Comparison of ENCODE assay signal across 8 cellular contexts in the genomic region with DNA sequence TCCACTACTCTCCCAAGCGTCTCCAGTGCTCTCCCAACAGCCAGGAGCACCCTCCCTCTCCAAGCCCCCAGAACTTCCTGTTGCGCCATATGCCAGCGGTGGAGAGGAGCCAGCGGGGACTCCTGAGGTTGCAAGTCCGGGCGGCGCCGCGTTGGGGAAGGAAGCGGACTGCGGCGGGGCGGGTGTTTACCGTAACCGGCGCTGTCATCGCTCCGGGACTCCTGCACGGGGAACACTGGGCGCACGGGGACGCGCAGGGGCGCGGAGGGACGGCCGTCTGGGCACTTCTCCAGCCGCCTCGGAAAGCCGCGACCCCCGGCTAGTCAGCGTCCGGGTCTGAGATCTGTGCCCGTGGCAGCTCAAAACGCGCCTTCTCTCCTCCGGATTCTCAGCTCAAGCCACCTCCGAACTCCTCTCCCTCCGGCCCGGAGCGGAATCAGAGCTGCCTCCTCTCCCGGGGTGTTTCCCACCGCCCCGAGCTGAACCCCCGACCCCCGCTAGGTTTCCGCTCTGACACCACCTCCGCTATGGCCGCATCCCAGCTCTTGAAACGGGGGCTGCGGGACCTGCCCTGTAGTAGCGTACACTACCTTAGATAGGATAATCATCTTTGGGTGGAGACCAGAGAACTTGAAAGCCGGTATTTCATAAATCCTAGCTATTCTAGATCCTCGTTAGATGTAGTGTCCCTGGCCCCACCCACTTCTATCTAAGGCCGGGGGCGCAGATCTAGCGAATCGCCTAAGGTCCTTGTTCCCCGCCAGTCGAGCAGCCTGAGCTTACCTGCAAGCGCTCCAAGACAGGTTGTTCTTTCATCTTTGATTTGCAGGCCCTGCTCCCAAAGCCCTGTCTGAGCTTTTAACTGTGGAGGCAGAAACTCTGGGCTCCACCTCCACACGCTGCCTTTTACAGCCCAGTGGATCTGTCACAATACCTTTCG. TPM values are rescaled to one million over a fixed set of nuclear protein-coding genes. Genes with fewer than 3 reads are reported as not detected.
A peak's percentile ranks its signal among the peaks of the same experiment; 100 is the strongest.
DNase-seq lines count a peak whose midpoint lies in the region; ATAC-seq and TF ChIP-seq lines count a peak whose summit lies in the region.

A gene with protein sequence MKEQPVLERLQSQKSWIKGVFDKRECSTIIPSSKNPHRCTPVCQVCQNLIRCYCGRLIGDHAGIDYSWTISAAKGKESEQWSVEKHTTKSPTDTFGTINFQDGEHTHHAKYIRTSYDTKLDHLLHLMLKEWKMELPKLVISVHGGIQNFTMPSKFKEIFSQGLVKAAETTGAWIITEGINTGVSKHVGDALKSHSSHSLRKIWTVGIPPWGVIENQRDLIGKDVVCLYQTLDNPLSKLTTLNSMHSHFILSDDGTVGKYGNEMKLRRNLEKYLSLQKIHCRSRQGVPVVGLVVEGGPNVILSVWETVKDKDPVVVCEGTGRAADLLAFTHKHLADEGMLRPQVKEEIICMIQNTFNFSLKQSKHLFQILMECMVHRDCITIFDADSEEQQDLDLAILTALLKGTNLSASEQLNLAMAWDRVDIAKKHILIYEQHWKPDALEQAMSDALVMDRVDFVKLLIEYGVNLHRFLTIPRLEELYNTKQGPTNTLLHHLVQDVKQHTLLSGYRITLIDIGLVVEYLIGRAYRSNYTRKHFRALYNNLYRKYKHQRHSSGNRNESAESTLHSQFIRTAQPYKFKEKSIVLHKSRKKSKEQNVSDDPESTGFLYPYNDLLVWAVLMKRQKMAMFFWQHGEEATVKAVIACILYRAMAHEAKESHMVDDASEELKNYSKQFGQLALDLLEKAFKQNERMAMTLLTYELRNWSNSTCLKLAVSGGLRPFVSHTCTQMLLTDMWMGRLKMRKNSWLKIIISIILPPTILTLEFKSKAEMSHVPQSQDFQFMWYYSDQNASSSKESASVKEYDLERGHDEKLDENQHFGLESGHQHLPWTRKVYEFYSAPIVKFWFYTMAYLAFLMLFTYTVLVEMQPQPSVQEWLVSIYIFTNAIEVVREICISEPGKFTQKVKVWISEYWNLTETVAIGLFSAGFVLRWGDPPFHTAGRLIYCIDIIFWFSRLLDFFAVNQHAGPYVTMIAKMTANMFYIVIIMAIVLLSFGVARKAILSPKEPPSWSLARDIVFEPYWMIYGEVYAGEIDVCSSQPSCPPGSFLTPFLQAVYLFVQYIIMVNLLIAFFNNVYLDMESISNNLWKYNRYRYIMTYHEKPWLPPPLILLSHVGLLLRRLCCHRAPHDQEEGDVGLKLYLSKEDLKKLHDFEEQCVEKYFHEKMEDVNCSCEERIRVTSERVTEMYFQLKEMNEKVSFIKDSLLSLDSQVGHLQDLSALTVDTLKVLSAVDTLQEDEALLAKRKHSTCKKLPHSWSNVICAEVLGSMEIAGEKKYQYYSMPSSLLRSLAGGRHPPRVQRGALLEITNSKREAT (N-terminal part only) (minus strand): TSS at position 881 of the 940 bp plus-strand sequence. CDS start 65 bp downstream, at position 816.

- H3K36me3 ChIP-seq in CD8-positive, alpha-beta T cell (ENCODE audit: insufficient read depth, low read length), result no peaks in the 10 kb centered on the region
- H3K36me3 ChIP-seq in thymus (ENCODE audit: control insufficient read depth, insufficient read depth), result no peaks in the 10 kb centered on the region

- peaks cover 7% of the 10 kb centered on the region for H3K4me1 ChIP-seq in CD8-positive, alpha-beta T cell (ENCODE audit: insufficient read depth, low read length)
- H3K4me1 ChIP-seq in thymus (ENCODE audit: control insufficient read depth, insufficient read depth, low read length), result no peaks in the 10 kb centered on the region

- H3K27me3 ChIP-seq in CD8-positive, alpha-beta T cell (ENCODE audit: insufficient read depth, low read length), result peaks cover 9% of the 10 kb centered on the region
- peaks cover 13% of the 10 kb centered on the region for H3K27me3 ChIP-seq in thymus (ENCODE audit: control insufficient read depth, insufficient read depth)

- H3K4me3 Mint-ChIP-seq in CD8-positive, alpha-beta T cell, result peak within 1 kb of the TSS; percentile 83
- peak within 1 kb of the TSS; percentile 84 for H3K4me3 Mint-ChIP-seq in natural killer cell

- H3K27me3 Mint-ChIP-seq in CD8-positive, alpha-beta T cell (ENCODE audit: low read depth), result peaks cover 46% of the 10 kb centered on the region
- peaks cover 34 to 62% of the 10 kb centered on the region in 2 donors for H3K27me3 Mint-ChIP-seq in natural killer cell (ENCODE audit: low read depth in 2 of 2)

- H3K27ac ChIP-seq in CD8-positive, alpha-beta T cell (ENCODE audit: low read depth, low read length), result no peak within 1 kb of the TSS
- H3K27ac ChIP-seq in thymus (ENCODE audit: low read depth), result peak within 1 kb of the TSS; percentile 37

- POLR2A ChIA-PET in CD8-positive, alpha-beta T cell (lab: Charles Lee), result no interaction called here

- peaks cover 16% of the 10 kb centered on the region for H3K4me1 Mint-ChIP-seq in CD8-positive, alpha-beta T cell (ENCODE audit: low read depth)
- peaks cover 17 to 21% of the 10 kb centered on the region in 2 donors for H3K4me1 Mint-ChIP-seq in natural killer cell

- H3K36me3 Mint-ChIP-seq in CD8-positive, alpha-beta T cell, result no peaks in the 10 kb centered on the region
- no peaks in the 10 kb centered on the region for H3K36me3 Mint-ChIP-seq in natural killer cell

- no peak within 1 kb of the TSS for H3K27ac Mint-ChIP-seq in CD8-positive, alpha-beta T cell
- H3K27ac Mint-ChIP-seq in natural killer cell, result peak within 1 kb of the TSS in 1 of 2 donors; percentile 61

- CTCF ChIA-PET in CD8-positive, alpha-beta T cell (lab: Charles Lee), result interaction anchor here (1.1 kb wide), 1 partner anchor 113 kb away, joined by 3 read pairs; no protein-coding TSS in a partner anchor

- H3K9me3 Mint-ChIP-seq in CD8-positive, alpha-beta T cell, result peaks cover 6% of the 10 kb centered on the region
- H3K9me3 Mint-ChIP-seq in natural killer cell, result peaks cover 2 to 6% of the 10 kb centered on the region in 2 donors

- H3K9me3 ChIP-seq in CD8-positive, alpha-beta T cell (ENCODE audit: low read length), result no peaks in the 10 kb centered on the region
- H3K9me3 ChIP-seq in thymus (ENCODE audit: control insufficient read depth), result peaks cover 1% of the 10 kb centered on the region

- peak in 5 of 7 experiments; percentile 7 to 56 (median 20) for DNase-seq in CD8-positive, alpha-beta T cell
- DNase-seq in NCI-H748 treated with DMSO at 0.1 percent for 48 hours (lab: John Stamatoyannopoulos, UW), result peak; percentile 36
- DNase-seq in activated T-helper 1 cell treated with Interleukin-2 at 50 U/mL for 16 hours (ENCODE audit: low read depth), result peak; percentile 8
- peak; percentile 68 for DNase-seq in fibroblast of the conjunctiva (ENCODE audit: low read depth)
- DNase-seq in natural killer cell, result no peak

- 6% methylated on average over 64 of the region's 64 CpGs for WGBS in thymus

- peak within 1 kb of the TSS; percentile 12 for H3K4me3 ChIP-seq in CD8-positive, alpha-beta T cell (ENCODE audit: low read depth, low read length)
- peak within 1 kb of the TSS; percentile 36 for H3K4me3 ChIP-seq in thymus (ENCODE audit: low read length)

- intact Hi-C loops in CD8-positive, alpha-beta T cell (cut with DNase I, micrococcal nuclease), result no loop called here
- intact Hi-C loops in natural killer cell (cut with micrococcal nuclease), result no loop called here

- ATAC-seq in CD8-positive, alpha-beta T cell, result peak; percentile 26
- ATAC-seq in HG02981 (IDR thresholded peaks at IDR 0.05; ENCODE audit: unreplicated experiment) (peak; percentile 47), natural killer cell (peak; percentile 59 to 79 (median 78)), HG02623 (IDR thresholded peaks at IDR 0.05; ENCODE audit: unreplicated experiment) (no peak)

- no peak for TF ChIP-seq CTCF in CD8-positive, alpha-beta T cell (IDR thresholded peaks at IDR 0.05)
- TF ChIP-seq CTCF in natural killer cell (IDR thresholded peaks at IDR 0.05), result no peak

RNA-seq across cellular contexts. Expression of the gene that starts here (rescaled TPM):
- total RNA-seq in CD8-positive, alpha-beta T cell, result not detected
- total RNA-seq in natural killer cell, result 10 to 100 TPM in 1 of 3 donors, under 1 TPM in 1, not detected in 1; 0.36 to 12.8 TPM
- polyA plus RNA-seq in thymus, result 0.87 TPM

Comparison
In these comparisons a context has a peak if more than half of its experiments do, and no peak if none do; other contexts are left out.
1. Peak in DNase-seq, ATAC-seq and H3K4me3 ChIP-seq in CD8-positive, alpha-beta T cell; RNA of the gene not detected or under 1 TPM.